ENCODE assay signal across 19 cellular contexts in the genomic region with DNA sequence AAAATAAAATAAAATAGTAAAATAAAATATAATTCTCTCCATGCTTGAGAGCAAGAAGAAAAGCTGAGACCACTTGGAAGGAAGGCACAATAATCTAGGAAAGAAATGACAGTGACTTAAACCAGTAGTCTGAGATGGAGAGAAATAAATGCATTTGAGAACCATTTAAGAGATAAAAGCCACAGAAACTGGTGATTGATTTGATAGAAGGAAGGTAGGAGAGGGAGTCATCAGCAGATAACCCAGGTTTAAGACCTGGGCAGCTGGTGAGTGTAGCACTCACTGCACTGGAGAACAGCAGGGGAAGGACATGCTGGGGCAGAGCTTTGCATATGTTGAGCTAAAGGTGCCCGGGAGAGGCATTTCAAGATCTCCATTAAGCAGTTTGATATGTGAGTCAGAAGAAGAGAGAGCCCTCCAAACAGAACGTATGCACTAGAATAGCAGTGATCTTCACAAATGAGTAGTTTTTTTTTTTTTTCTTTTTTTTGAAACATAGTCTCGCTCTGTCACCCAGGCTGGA.
A peak's percentile ranks its signal among the peaks of the same experiment; 100 is the strongest.
DNase-seq lines count a peak whose midpoint lies in the region; TF ChIP-seq lines count a peak whose summit lies in the region.
"Had no signal": no experiment of that assay in that cellular context is flagged by ENCODE, and none has a peak within 500 bp of the region (broad histone marks: within the 10 kb centered on the region; RNA-seq: fewer than 3 reads in every experiment).

No MANE protein-coding gene starts in this region.

- peaks cover 3% of the 10 kb centered on the region for H3K27me3 Mint-ChIP-seq in nephron progenitor cell (ENCODE audit: low read depth, poor library complexity)

- intact Hi-C loops in left ventricle myocardium inferior (cut with micrococcal nuclease) = no loop called here

- H3K27ac Mint-ChIP-seq in nephron progenitor cell = peak overlapping the region; percentile 27

- H3K9me3 ChIP-seq in WERI-Rb-1 (ENCODE audit: severe bottlenecking) (no peaks in the 10 kb centered on the region), left ventricle myocardium inferior (replicated peaks) (no peaks in the 10 kb centered on the region)
- H3K9me3 ChIP-seq: MG63, Peyer's patch, SJSA1 had no signal

- H3K4me3 Mint-ChIP-seq in nephron progenitor cell = no peak overlapping the region

- TF ChIP-seq CTCF in WERI-Rb-1 (IDR thresholded peaks at IDR 0.05; ENCODE audit: low read depth, low read length) (no peak), nephron progenitor cell (IDR thresholded peaks at IDR 0.05) (no peak), left ventricle myocardium inferior (IDR thresholded peaks at IDR 0.05; ENCODE audit: borderline replicate concordance) (no peak)

- no peaks in the 10 kb centered on the region for H3K36me3 Mint-ChIP-seq in nephron progenitor cell (ENCODE audit: low read depth)

- no peak overlapping the region for H3K27ac ChIP-seq in WERI-Rb-1
- H3K27ac ChIP-seq in left ventricle myocardium inferior (replicated peaks) = no peak overlapping the region
- H3K27ac ChIP-seq: HL-60, Peyer's patch, SJSA1 had no signal

- H3K36me3 ChIP-seq in WERI-Rb-1 = no peaks in the 10 kb centered on the region
- H3K36me3 ChIP-seq in left ventricle myocardium inferior = peaks cover 17% of the 10 kb centered on the region
- H3K36me3 ChIP-seq: MG63, Peyer's patch, SJSA1 had no signal

- no peaks in the 10 kb centered on the region for H3K9me3 Mint-ChIP-seq in nephron progenitor cell

- no peak overlapping the region for H3K4me3 ChIP-seq in WERI-Rb-1 (ENCODE audit: low read depth, low read length)
- no peak overlapping the region for H3K4me3 ChIP-seq in left ventricle myocardium inferior
- H3K4me3 ChIP-seq: MG63, Peyer's patch, SJSA1 had no signal

- H3K4me1 Mint-ChIP-seq in nephron progenitor cell = peaks cover 2% of the 10 kb centered on the region

- no peaks in the 10 kb centered on the region for H3K27me3 ChIP-seq in WERI-Rb-1 (ENCODE audit: insufficient read depth, low read depth, severe bottlenecking)
- no peaks in the 10 kb centered on the region for H3K27me3 ChIP-seq in left ventricle myocardium inferior (ENCODE audit: low read depth)
- H3K27me3 ChIP-seq: MG63, Peyer's patch, SJSA1 had no signal

- DNase-seq in NCI-H146 (lab: John Stamatoyannopoulos, UW) (peak; percentile 10), NCI-H146 treated with DMSO at 0.1 percent for 48 hours (lab: John Stamatoyannopoulos, UW; ENCODE audit: unreplicated experiment) (no peak), NCI-H1694 (lab: John Stamatoyannopoulos, UW) (peak; percentile 26), WERI-Rb-1 (peak; percentile 15), nephron progenitor cell (no peak), NCI-H2107 (lab: John Stamatoyannopoulos, UW) (no peak), NCI-H1105 treated with DMSO at 0.1 percent for 48 hours (lab: John Stamatoyannopoulos, UW) (no peak), left ventricle myocardium inferior (no peak)
- DNase-seq: 8988T, DMS153, GF-D8, HCEC 1CT, MG63, NCI-H1048, NCI-H2029 treated with DMSO at 0.1 percent for 48 hours, NCI-H345, Peyer's patch had no signal

- no peaks in the 10 kb centered on the region for H3K4me1 ChIP-seq in left ventricle myocardium inferior
- H3K4me1 ChIP-seq: Peyer's patch, SJSA1 had no signal

Comparison
In these comparisons a context has a peak if more than half of its experiments do, and no peak if none do; other contexts are left out.
1. DNase-seq: peak in NCI-H146 (single experiment), NCI-H1694 (single experiment) and WERI-Rb-1 (single experiment); none in NCI-H146 treated with DMSO at 0.1 percent for 48 hours (single experiment), nephron progenitor cell (single experiment), NCI-H2107 (single experiment), NCI-H1105 treated with DMSO at 0.1 percent for 48 hours (single experiment) and left ventricle myocardium inferior (single experiment).